In the genomic region with DNA sequence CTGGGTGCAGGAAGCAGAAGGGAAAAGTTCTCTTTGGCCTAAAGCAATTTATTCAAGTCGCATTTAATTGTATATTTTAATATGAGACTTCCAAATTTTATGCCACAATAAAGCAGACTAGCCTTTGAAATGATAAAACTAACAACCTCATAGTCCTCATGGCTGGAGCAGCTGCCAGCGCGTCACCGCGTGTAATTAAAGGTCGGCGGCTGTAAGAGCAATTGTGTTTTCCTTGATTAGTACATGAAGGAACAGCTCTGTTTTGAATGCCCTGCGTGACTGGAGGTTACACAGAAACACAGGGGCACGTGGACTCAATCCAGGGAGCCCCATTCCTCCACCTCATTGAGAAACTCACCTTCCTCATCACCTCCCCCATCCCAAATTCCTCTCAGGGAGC, we compare ENCODE assay signal across 33 cellular contexts. TPM values are rescaled to one million over a fixed set of nuclear protein-coding genes. Genes with fewer than 3 reads are reported as not detected.
DNase-seq lines count a peak whose midpoint lies in the region; ATAC-seq, FAIRE-seq and TF ChIP-seq lines count a peak whose summit lies in the region.
"Had no signal": no experiment of that assay in that cellular context is flagged by ENCODE, and none has a peak within 500 bp of the region (broad histone marks: within the 10 kb centered on the region; RNA-seq: fewer than 3 reads in every experiment).

No MANE protein-coding gene starts in this region.

- H2BK15ac ChIP-seq in H1 (ENCODE audit: low read length): no peak overlapping the region

- POLR2A ChIA-PET in H1 (lab: Charles Lee; ENCODE audit: partially characterized antibody): no interaction called here

- H3K4me1 ChIP-seq in right atrium auricular region: no peaks in the 10 kb centered on the region
- H3K4me1 ChIP-seq in H1 (replicated peaks in 1 of 4; ENCODE audit: control insufficient read depth in 3 of 4, insufficient read depth in 4 of 4, low read length in 3 of 4): peaks cover 0 to 22% (median 10%) of the 10 kb centered on the region in 4 experiments; a peak in 6 of 7 replicates
- H3K4me1 ChIP-seq in upper lobe of right lung: no peaks in the 10 kb centered on the region
- H3K4me1 ChIP-seq: colonic mucosa, left ventricle myocardium inferior, right lobe of liver had no signal

- no peaks in the 10 kb centered on the region for H4K20me1 ChIP-seq in H1 (replicated peaks in 1 of 2; ENCODE audit: control insufficient read depth in 1 of 2, insufficient read depth in 2 of 2, low read length in 2 of 2)

- H3K4me1 Mint-ChIP-seq in activated T-helper 2 cell treated with anti-CD3 and anti-CD28 coated beads, Interferon-gamma antibody, Interleukin-2, Interleukin-4, amounts not matched to agents 10 μg/mL and 5 μg/mL and 100 μg/mL, durations not matched to agents 14 hours and 24 hours and 36 hours (ENCODE audit: low read depth): no peaks in the 10 kb centered on the region
- H3K4me1 Mint-ChIP-seq: activated naive CD8-positive, alpha-beta T cell treated with anti-CD3 and anti-CD28 coated beads for 36 hours had no signal

- H3K27ac ChIP-seq in right atrium auricular region: no peak overlapping the region
- H3K27ac ChIP-seq in H1 (ENCODE audit: low read depth, low read length): no peak overlapping the region
- no peak overlapping the region for H3K27ac ChIP-seq in upper lobe of right lung
- H3K27ac ChIP-seq: colonic mucosa, KMS-11, left ventricle myocardium inferior, neutrophil, right lobe of liver, tibial nerve had no signal

- H2BK5ac ChIP-seq in H1 (ENCODE audit: low read depth, low read length): no peak overlapping the region

- CTCF ChIA-PET in H1 (lab: Charles Lee; ENCODE audit: partially characterized antibody): interaction anchor here (0.6 to 3.8 kb wide), 5 partner anchors 18 to 179 kb away, joined by 3 to 15 read pairs (median 7); no protein-coding TSS in a partner anchor

- no peak overlapping the region for H3K4ac ChIP-seq in H1 (replicated peaks; ENCODE audit: insufficient read length, low read depth, low read length)

- intact Hi-C loops in cardiac septum (cut with DNase I): no loop called here
- intact Hi-C loops in upper lobe of right lung (cut with DNase I): no loop called here
- intact Hi-C loops in activated T-helper 2 cell treated with anti-CD3 and anti-CD28 coated beads, Interferon-gamma antibody, Interleukin-2, Interleukin-4, amounts not matched to agents 10 μg/mL and 5 μg/mL and 100 μg/mL, durations not matched to agents 14 hours and 24 hours and 36 hours (cut with micrococcal nuclease): no loop called here

- no peak for TF ChIP-seq CTCF in right atrium auricular region (IDR thresholded peaks at IDR 0.05)
- no peak for TF ChIP-seq CTCF in H1 (IDR thresholded peaks at IDR 0.05; ENCODE audit: control extremely low read depth in 1 of 3, insufficient read depth in 1 of 3, low read depth in 1 of 3, low read length in 3 of 3)
- no peak for TF ChIP-seq CTCF in upper lobe of right lung (IDR thresholded peaks at IDR 0.05)

- no peak overlapping the region for H2AFZ ChIP-seq in H1 (ENCODE audit: low read length)

- no peak overlapping the region; a peak in 1 of 7 replicates for H3K9ac ChIP-seq in H1 (replicated peaks in 1 of 4; ENCODE audit: extremely low read depth in 1 of 4, low read depth in 3 of 4, low read length in 3 of 4)
- H3K9ac ChIP-seq: KMS-11 had no signal

- no peak overlapping the region for H2BK120ac ChIP-seq in H1 (replicated peaks; ENCODE audit: low read depth, low read length)

- no peaks in the 10 kb centered on the region for H3K79me1 ChIP-seq in H1 (ENCODE audit: low read depth, low read length)

- H4K5ac ChIP-seq in H1 (ENCODE audit: insufficient read length, low read depth, low read length): no peak overlapping the region

- whole genome bisulfite sequencing in H1 (ENCODE audit: extremely low coverage in 1 of 2, insufficient coverage in 1 of 2, insufficient read length in 1 of 2, insufficient replicate concordance in 2 of 2, low coverage in 1 of 2, low lambda C conversion rate in 2 of 2, missing lambda C conversion rate in 1 of 2), 2 experiments: 92% methylated on average over 9 of the region's 9 CpGs; no CpG with 5 or more reads in 1 of the 2 experiments

- H3K9me3 ChIP-seq in right atrium auricular region: no peaks in the 10 kb centered on the region
- H3K9me3 ChIP-seq in H1 (ENCODE audit: insufficient read depth in 2 of 2, low read depth in 1 of 2, low read length in 1 of 2): no peaks in the 10 kb centered on the region
- no peaks in the 10 kb centered on the region for H3K9me3 ChIP-seq in upper lobe of right lung
- H3K9me3 ChIP-seq: colonic mucosa, left ventricle myocardium inferior, MG63, neutrophil, right lobe of liver, tibial nerve had no signal

- no peaks in the 10 kb centered on the region for H3K79me2 ChIP-seq in H1 (ENCODE audit: control insufficient read depth in 1 of 2, insufficient read depth in 2 of 2, low read length in 2 of 2)

- no peak overlapping the region for H3K27ac Mint-ChIP-seq in activated T-helper 2 cell treated with anti-CD3 and anti-CD28 coated beads, Interferon-gamma antibody, Interleukin-2, Interleukin-4, amounts not matched to agents 10 μg/mL and 5 μg/mL and 100 μg/mL, durations not matched to agents 14 hours and 24 hours and 36 hours
- H3K27ac Mint-ChIP-seq: activated naive CD8-positive, alpha-beta T cell treated with anti-CD3 and anti-CD28 coated beads for 36 hours; activated T-cell treated with anti-CD3 and anti-CD28 coated beads, Interleukin-2, amount 50 U/mL, for 24 hours; CD4-positive, alpha-beta T cell; progenitor cell of endocrine pancreas; T-helper 17 cell had no signal

- DNase-seq in cardiac septum (ENCODE audit: low spot score): peak; percentile 7
- no peak for DNase-seq in right atrium auricular region (ENCODE audit: low spot score)
- peak; percentile 81 for DNase-seq in NCI-H69 (lab: John Stamatoyannopoulos, UW)
- no peak for DNase-seq in H1 (ENCODE audit: low read depth in 1 of 2, low spot score in 2 of 2)
- DNase-seq in upper lobe of right lung: peak; percentile 23
- DNase-seq in NCI-H510A (lab: John Stamatoyannopoulos, UW): no peak
- no peak for DNase-seq in activated T-helper 2 cell treated with anti-CD3 and anti-CD28 coated beads, Interferon-gamma antibody, Interleukin-2, Interleukin-4, amounts not matched to agents 10 μg/mL and 5 μg/mL and 100 μg/mL, durations not matched to agents 14 hours and 24 hours and 36 hours (ENCODE audit: low spot score)
- DNase-seq in left lobe of liver (ENCODE audit: low spot score): no peak
- DNase-seq: activated gamma-delta T cell; activated naive CD8-positive, alpha-beta T cell treated with anti-CD3 and anti-CD28 coated beads for 36 hours; anterior cingulate cortex; CD4-positive, alpha-beta T cell; colonic mucosa; effector memory CD4-positive, alpha-beta T cell; H7; left ventricle myocardium inferior; MG63; NCI-H1694 treated with DMSO at 0.1 percent for 48 hours; NCI-H446 treated with DMSO at 0.1 percent for 48 hours; NK-92 treated with Interleukin-12 subunit alpha and Interleukin-12 subunit beta, amount 100 ng/mL, for 24 hours; PC-3; stimulated activated CD4-positive, alpha-beta T cell treated with anti-CD3 and anti-CD28 coated beads, Interleukin-4, amount 100 ng/mL, for 1 hour; T-helper 17 cell had no signal

- TF ChIP-seq RAD21 in H1 (IDR thresholded peaks at IDR 0.05 in 1 of 2, conservative IDR thresholded peaks at IDR 0.05 in 1 of 2; ENCODE audit: low read depth in 2 of 2, low read length in 2 of 2): no peak

- peak; percentile 79 for FAIRE-seq in H1 (lab: Jason Lieb, UNC)
- FAIRE-seq: GM19239 had no signal

- H3K36me3 Mint-ChIP-seq in activated T-helper 2 cell treated with anti-CD3 and anti-CD28 coated beads, Interferon-gamma antibody, Interleukin-2, Interleukin-4, amounts not matched to agents 10 μg/mL and 5 μg/mL and 100 μg/mL, durations not matched to agents 14 hours and 24 hours and 36 hours (ENCODE audit: low read depth): no peaks in the 10 kb centered on the region
- H3K36me3 Mint-ChIP-seq: activated naive CD8-positive, alpha-beta T cell treated with anti-CD3 and anti-CD28 coated beads for 36 hours had no signal

- H3K27me3 ChIP-seq in right atrium auricular region (no peaks in the 10 kb centered on the region), H1 (replicated peaks in 1 of 4; ENCODE audit: control insufficient read depth in 3 of 4, extremely low read depth in 1 of 4, insufficient read depth in 3 of 4, low read length in 3 of 4) (no peaks in the 10 kb centered on the region), upper lobe of right lung (peaks cover 11% of the 10 kb centered on the region)
- H3K27me3 ChIP-seq: colonic mucosa, MG63, right lobe of liver had no signal

- TF ChIP-seq EP300 in H1 (IDR thresholded peaks at IDR 0.05; ENCODE audit: borderline replicate concordance in 1 of 2, low read depth in 2 of 2, low read length in 2 of 2): no peak

- TF ChIP-seq POLR2A in H1 (IDR thresholded peaks at IDR 0.05; ENCODE audit: control extremely low read depth in 1 of 2, low read depth in 2 of 2, low read length in 2 of 2): no peak

- H3K4me3 ChIP-seq in right atrium auricular region (no peak overlapping the region), H1 (ENCODE audit: extremely low read depth in 1 of 4, insufficient read depth in 2 of 4, low read depth in 3 of 4, low read length in 4 of 4) (no peak overlapping the region), upper lobe of right lung (no peak overlapping the region)
- H3K4me3 ChIP-seq: colonic mucosa, left ventricle myocardium inferior, MG63, right lobe of liver, tibial nerve had no signal

- no peak overlapping the region for H2AK5ac ChIP-seq in H1 (ENCODE audit: low read depth, low read length)

- H3K4me3 Mint-ChIP-seq in activated T-helper 2 cell treated with anti-CD3 and anti-CD28 coated beads, Interferon-gamma antibody, Interleukin-2, Interleukin-4, amounts not matched to agents 10 μg/mL and 5 μg/mL and 100 μg/mL, durations not matched to agents 14 hours and 24 hours and 36 hours (ENCODE audit: low read depth): no peak overlapping the region
- H3K4me3 Mint-ChIP-seq: activated naive CD8-positive, alpha-beta T cell treated with anti-CD3 and anti-CD28 coated beads for 36 hours; activated T-cell treated with anti-CD3 and anti-CD28 coated beads, Interleukin-2, amount 50 U/mL, for 24 hours; CD4-positive, alpha-beta T cell; T-helper 17 cell had no signal

- H3K23ac ChIP-seq in H1 (ENCODE audit: insufficient read length): no peak overlapping the region

- H3K27me3 Mint-ChIP-seq in activated T-helper 2 cell treated with anti-CD3 and anti-CD28 coated beads, Interferon-gamma antibody, Interleukin-2, Interleukin-4, amounts not matched to agents 10 μg/mL and 5 μg/mL and 100 μg/mL, durations not matched to agents 14 hours and 24 hours and 36 hours (ENCODE audit: low read depth): peaks cover 17% of the 10 kb centered on the region

- no peak overlapping the region for H3K56ac ChIP-seq in H1 (replicated peaks; ENCODE audit: insufficient read length, low read depth, low read length)

- no peak overlapping the region for H3K4me2 ChIP-seq in H1 (ENCODE audit: insufficient read depth in 1 of 2, low read depth in 2 of 2, low read length in 2 of 2)
- H3K4me2 ChIP-seq: KMS-11 had no signal

- no peaks in the 10 kb centered on the region for H3K9me3 Mint-ChIP-seq in activated T-helper 2 cell treated with anti-CD3 and anti-CD28 coated beads, Interferon-gamma antibody, Interleukin-2, Interleukin-4, amounts not matched to agents 10 μg/mL and 5 μg/mL and 100 μg/mL, durations not matched to agents 14 hours and 24 hours and 36 hours
- H3K9me3 Mint-ChIP-seq: activated naive CD8-positive, alpha-beta T cell treated with anti-CD3 and anti-CD28 coated beads for 36 hours; activated T-cell treated with anti-CD3 and anti-CD28 coated beads, Interleukin-2, amount 50 U/mL, for 24 hours; CD4-positive, alpha-beta T cell had no signal

- no peak overlapping the region for H4K8ac ChIP-seq in H1 (ENCODE audit: extremely low read depth, insufficient read depth, low read length)

- no peak overlapping the region for H2BK20ac ChIP-seq in H1 (ENCODE audit: low read length)

- no peak overlapping the region for H2BK12ac ChIP-seq in H1 (ENCODE audit: low read depth, low read length)

- no peak overlapping the region for H3K14ac ChIP-seq in H1 (ENCODE audit: insufficient read length)

- ATAC-seq in upper lobe of right lung (no peak), left lobe of liver (no peak)
- ATAC-seq: PC-3, right lobe of liver, Right ventricle myocardium inferior, T-helper 17 cell had no signal

- no peaks in the 10 kb centered on the region for H3K23me2 ChIP-seq in H1 (ENCODE audit: low read depth, low read length)

- no peaks in the 10 kb centered on the region for H3K36me3 ChIP-seq in right atrium auricular region
- H3K36me3 ChIP-seq in H1 (ENCODE audit: control insufficient read depth in 2 of 4, insufficient read depth in 4 of 4, low read length in 3 of 4): no peaks in the 10 kb centered on the region
- no peaks in the 10 kb centered on the region for H3K36me3 ChIP-seq in upper lobe of right lung
- H3K36me3 ChIP-seq: colonic mucosa, left ventricle myocardium inferior, MG63, neutrophil, right lobe of liver, tibial nerve had no signal

- H3K18ac ChIP-seq in H1 (ENCODE audit: extremely low read depth, low read length): no peak overlapping the region

- no peak overlapping the region for H4K91ac ChIP-seq in H1 (replicated peaks; ENCODE audit: insufficient read length, low read length)

RNA-seq across cellular contexts. Expression of gene LRRC15, which starts 10.1 kb away (rescaled TPM):
- total RNA-seq in cardiac septum: 0.38 TPM
- under 1 TPM; 0.07 to 0.08 TPM for total RNA-seq in right atrium auricular region
- total RNA-seq in H1 (2021; fragmentation: NEBNext Ultra II Directional; extraction: Animal tissue kit (Norgen Biotek cat#: 25700)): 0.37 and 0.40 TPM in 2 replicates
- polyA plus RNA-seq in H1 (2011; rRNA removed): 0.15 and 0.17 TPM in 2 replicates
- polyA plus RNA-seq in H1 (2011; cell fraction: cytosol; rRNA removed): 0.08 TPM
- 0.19 TPM for polyA plus RNA-seq in H1 (2011; cell fraction: nucleus; rRNA removed)
- 0.11 to 0.16 TPM (median 0.16 TPM) in 3 of 4 replicates, not detected in the other for polyA plus RNA-seq in H1 (2012, experiment 1 of 2)
- 0.07 TPM for polyA plus RNA-seq in H1 (2012, experiment 2 of 2)
- polyA plus RNA-seq in H1 (2013, experiment 1 of 2): 0.34 TPM
- 0.42 TPM for polyA plus RNA-seq in H1 (2013, experiment 2 of 2)
- 0.17 and 0.32 TPM in 2 replicates for polyA minus RNA-seq in H1 (2011; rRNA and poly(A)+ RNA removed)
- not detected for polyA minus RNA-seq in H1 (2011; cell fraction: cytosol; rRNA and poly(A)+ RNA removed)
- 0.10 TPM for polyA minus RNA-seq in H1 (2011; cell fraction: nucleus; rRNA and poly(A)+ RNA removed)
- 1.1 TPM for total RNA-seq in upper lobe of right lung
- total RNA-seq in activated T-helper 2 cell treated with anti-CD3 and anti-CD28 coated beads, Interferon-gamma antibody, Interleukin-2, Interleukin-4, amounts not matched to agents 10 μg/mL and 5 μg/mL and 100 μg/mL, durations not matched to agents 14 hours and 24 hours and 36 hours: not detected in 2 replicates
- total RNA-seq in left lobe of liver: not detected
- total RNA-seq: activated naive CD8-positive, alpha-beta T cell treated with anti-CD3 and anti-CD28 coated beads for 36 hours; CD4-positive, alpha-beta T cell; epithelial cell of proximal tubule; glomerular endothelial cell; progenitor cell of endocrine pancreas; T-helper 17 cell; tibial nerve had no signal

RNA-seq across cellular contexts. Expression of gene GP5, which starts 19.4 kb away (rescaled TPM):
- total RNA-seq in cardiac septum (0.22 TPM), right atrium auricular region (under 1 TPM in 1 of 2 donors, not detected in 1; 0.08 TPM), upper lobe of right lung (0.26 TPM), left lobe of liver (0.10 TPM)
- total RNA-seq in H1 (2021; fragmentation: NEBNext Ultra II Directional; extraction: Animal tissue kit (Norgen Biotek cat#: 25700)): 0.10 and 0.13 TPM in 2 replicates
- 0.05 and 0.14 TPM in 2 replicates for polyA plus RNA-seq in H1 (2011; rRNA removed)
- 0.05 TPM for polyA plus RNA-seq in H1 (2011; cell fraction: cytosol; rRNA removed)
- polyA plus RNA-seq in H1 (2011; cell fraction: nucleus; rRNA removed): 0.06 TPM
- 0.05 to 0.10 TPM (median 0.07 TPM) in 3 of 4 replicates, not detected in the other for polyA plus RNA-seq in H1 (2012, experiment 1 of 2)
- 0.09 TPM for polyA plus RNA-seq in H1 (2012, experiment 2 of 2)
- polyA plus RNA-seq in H1 (2013, experiment 1 of 2): 0.04 TPM
- 0.02 TPM for polyA plus RNA-seq in H1 (2013, experiment 2 of 2)
- 0.07 and 0.13 TPM in 2 replicates for polyA minus RNA-seq in H1 (2011; rRNA and poly(A)+ RNA removed)
- polyA minus RNA-seq in H1 (2011; cell fraction: cytosol; rRNA and poly(A)+ RNA removed): not detected
- 0.20 TPM for polyA minus RNA-seq in H1 (2011; cell fraction: nucleus; rRNA and poly(A)+ RNA removed)
- total RNA-seq in activated T-helper 2 cell treated with anti-CD3 and anti-CD28 coated beads, Interferon-gamma antibody, Interleukin-2, Interleukin-4, amounts not matched to agents 10 μg/mL and 5 μg/mL and 100 μg/mL, durations not matched to agents 14 hours and 24 hours and 36 hours: 0.23 and 0.28 TPM in 2 replicates
- total RNA-seq: epithelial cell of proximal tubule, glomerular endothelial cell, H7, left ventricle myocardium inferior, PC-3, Right ventricle myocardium inferior, tibial nerve had no signal

RNA-seq across cellular contexts. Expression of gene CPN2, which starts 28.5 kb away (rescaled TPM):
- 0.35 TPM for total RNA-seq in cardiac septum
- not detected for total RNA-seq in right atrium auricular region
- total RNA-seq in H1 (2021; fragmentation: NEBNext Ultra II Directional; extraction: Animal tissue kit (Norgen Biotek cat#: 25700)): not detected in 2 replicates
- polyA plus RNA-seq in H1 (2011; rRNA removed): 0.03 TPM in 1 of 2 replicates, not detected in the other
- not detected for polyA plus RNA-seq in H1 (2011; cell fraction: cytosol; rRNA removed)
- polyA plus RNA-seq in H1 (2011; cell fraction: nucleus; rRNA removed): not detected
- 0.12 TPM in 1 of 4 replicates, not detected in the others for polyA plus RNA-seq in H1 (2012, experiment 1 of 2)
- polyA plus RNA-seq in H1 (2012, experiment 2 of 2): not detected
- 0.02 TPM for polyA plus RNA-seq in H1 (2013, experiment 1 of 2)
- polyA plus RNA-seq in H1 (2013, experiment 2 of 2): 0.02 TPM
- not detected in 2 replicates for polyA minus RNA-seq in H1 (2011; rRNA and poly(A)+ RNA removed)
- not detected for polyA minus RNA-seq in H1 (2011; cell fraction: cytosol; rRNA and poly(A)+ RNA removed)
- not detected for polyA minus RNA-seq in H1 (2011; cell fraction: nucleus; rRNA and poly(A)+ RNA removed)
- not detected for total RNA-seq in upper lobe of right lung
- not detected in 2 replicates for total RNA-seq in activated T-helper 2 cell treated with anti-CD3 and anti-CD28 coated beads, Interferon-gamma antibody, Interleukin-2, Interleukin-4, amounts not matched to agents 10 μg/mL and 5 μg/mL and 100 μg/mL, durations not matched to agents 14 hours and 24 hours and 36 hours
- total RNA-seq in left lobe of liver: 159 TPM
- total RNA-seq: activated naive CD8-positive, alpha-beta T cell treated with anti-CD3 and anti-CD28 coated beads for 36 hours; CD4-positive, alpha-beta T cell; epithelial cell of proximal tubule; glomerular endothelial cell; progenitor cell of endocrine pancreas; T-helper 17 cell; tibial nerve had no signal

Comparison
In these comparisons a context has a peak if more than half of its experiments do, and no peak if none do; other contexts are left out.
1. DNase-seq: peak in cardiac septum (single experiment), NCI-H69 (single experiment) and upper lobe of right lung (single experiment); none in right atrium auricular region (single experiment), H1 (0 of 2), NCI-H510A (single experiment), activated T-helper 2 cell treated with anti-CD3 and anti-CD28 coated beads, Interferon-gamma antibody, Interleukin-2, Interleukin-4, amounts not matched to agents 10 μg/mL and 5 μg/mL and 100 μg/mL, durations not matched to agents 14 hours and 24 hours and 36 hours (single experiment) and left lobe of liver (single experiment).
2. RNA of gene CPN2, which starts 28.5 kb away (total RNA-seq): 159 TPM in left lobe of liver (single experiment); 0.35 TPM in cardiac septum (single experiment), not detected in right atrium auricular region, not detected in H1, not detected in upper lobe of right lung (single experiment) and not detected in activated T-helper 2 cell treated with anti-CD3 and anti-CD28 coated beads, Interferon-gamma antibody, Interleukin-2, Interleukin-4, amounts not matched to agents 10 μg/mL and 5 μg/mL and 100 μg/mL, durations not matched to agents 14 hours and 24 hours and 36 hours; every median in the first group is over 100 times any median in the second.